In genomic region chr14:54773171-54774006, GRCh38 we compare ENCODE assay signal across 8 cellular contexts.
DNase-seq lines count a peak whose midpoint lies in the region; ATAC-seq lines count a peak whose summit lies in the region.

No MANE protein-coding gene starts in this region.

- peak overlapping the region; percentile 11 for H2AFZ ChIP-seq in ACC112 (ENCODE audit: low read length, unreplicated experiment)

- peak overlapping the region; percentile 97 for H3K27ac ChIP-seq in ACC112 (ENCODE audit: low read depth, low read length)

- peaks cover 42% of the 10 kb centered on the region for H3K4me1 Mint-ChIP-seq in activated CD4-positive, alpha-beta memory T cell treated with anti-CD3 and anti-CD28 coated beads for 36 hours (ENCODE audit: low read depth)

- peaks cover 3% of the 10 kb centered on the region for H3K79me2 ChIP-seq in ACC112 (ENCODE audit: control insufficient read depth, insufficient read depth, low read length, unreplicated experiment)

- no peaks in the 10 kb centered on the region for H3K36me3 Mint-ChIP-seq in activated CD4-positive, alpha-beta memory T cell treated with anti-CD3 and anti-CD28 coated beads for 36 hours

- ATAC-seq in GM18519 (IDR thresholded peaks at IDR 0.05; ENCODE audit: low FRiP score, unreplicated experiment) (peak; percentile 37), HG03439 (IDR thresholded peaks at IDR 0.05; ENCODE audit: unreplicated experiment) (peak; percentile 48)

- peaks cover 4% of the 10 kb centered on the region for H3K27me3 Mint-ChIP-seq in activated CD4-positive, alpha-beta memory T cell treated with anti-CD3 and anti-CD28 coated beads for 36 hours

- H3K4me1 ChIP-seq in ACC112 (ENCODE audit: control insufficient read depth, insufficient read depth, low read length, unreplicated experiment), result peaks cover 43% of the 10 kb centered on the region

- peak overlapping the region; percentile 80 for H3K27ac Mint-ChIP-seq in activated CD4-positive, alpha-beta memory T cell treated with anti-CD3 and anti-CD28 coated beads for 36 hours

- H3K9me3 Mint-ChIP-seq in activated CD4-positive, alpha-beta memory T cell treated with anti-CD3 and anti-CD28 coated beads for 36 hours, result no peaks in the 10 kb centered on the region

- CTCF ChIA-PET in activated CD4-positive, alpha-beta memory T cell treated with anti-CD3 and anti-CD28 coated beads for 36 hours (lab: Charles Lee), result interaction anchor here (0.6 to 5.9 kb wide), 50 partner anchors 9 to 426 kb away, joined by 3 to 296 read pairs (median 7); partner anchors contain the start of genes CGRRF1, CNIH1, GMFB and SAMD4A

- DNase-seq in NCI-H526 (lab: John Stamatoyannopoulos, UW) (peak; percentile 90), lung microvascular endothelial cell (ENCODE audit: low read depth in 2 of 2) (peak; percentile 99 to 100)
- DNase-seq in activated CD4-positive, alpha-beta memory T cell treated with anti-CD3 and anti-CD28 coated beads for 36 hours, result peak; percentile 91
- peak; percentile 51 for DNase-seq in effector CD4-positive, alpha-beta T cell
- DNase-seq in stimulated activated CD4-positive, alpha-beta T cell treated with anti-CD3 and anti-CD28 coated beads, TNF-alpha, amount 100 ng/mL, for 24 hours (ENCODE audit: low read depth in 3 of 3), result peak; percentile 49 to 79 (median 59)

- peak overlapping the region; percentile 44 for H3K4me3 Mint-ChIP-seq in activated CD4-positive, alpha-beta memory T cell treated with anti-CD3 and anti-CD28 coated beads for 36 hours

- no peaks in the 10 kb centered on the region for H3K27me3 ChIP-seq in ACC112 (ENCODE audit: insufficient read depth, low read length)

- no peaks in the 10 kb centered on the region for H3K36me3 ChIP-seq in ACC112 (ENCODE audit: insufficient read depth, low read length)

- intact Hi-C loops in activated CD4-positive, alpha-beta memory T cell treated with anti-CD3 and anti-CD28 coated beads for 36 hours (cut with micrococcal nuclease), result loop anchor here (1.0 to 5.0 kb wide), 12 partner anchors 33 to 332 kb away; partner anchors contain the start of genes CGRRF1 and CNIH1

- POLR2A ChIA-PET in activated CD4-positive, alpha-beta memory T cell treated with anti-CD3 and anti-CD28 coated beads for 36 hours (lab: Charles Lee), result interaction anchor here (0.6 to 5.5 kb wide), 5 partner anchors 43 to 208 kb away, joined by 3 to 45 read pairs (median 4); partner anchors contain the start of gene SAMD4A

- H3K4me3 ChIP-seq in ACC112 (ENCODE audit: low read depth, low read length), result peak overlapping the region; percentile 35

Comparison
In these comparisons a context has a peak if more than half of its experiments do, and no peak if none do; other contexts are left out.
1. Peak in every context shown above with its lines: DNase-seq, ATAC-seq, H3K4me3 ChIP-seq and H3K27ac ChIP-seq.